In the genomic region with DNA sequence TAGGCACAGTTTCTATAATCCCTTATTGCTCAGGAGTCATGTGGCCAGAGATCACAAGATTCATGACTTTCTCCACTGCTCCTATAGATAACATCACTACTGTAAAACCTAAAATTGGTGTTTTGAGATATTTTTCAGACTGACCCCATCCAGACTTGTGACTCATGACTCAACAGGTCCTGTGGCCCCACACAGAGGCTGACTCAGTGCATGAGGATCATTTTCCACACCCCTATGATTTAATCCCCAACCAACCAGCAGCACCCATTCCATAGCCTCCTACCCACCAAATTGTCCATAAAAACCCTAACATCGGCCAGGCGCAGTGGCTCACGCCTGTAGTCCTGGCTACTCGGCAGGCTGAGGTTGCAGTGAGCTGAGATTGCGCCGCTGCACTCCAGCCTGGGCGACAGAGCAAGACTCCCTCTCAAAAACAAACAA, we compare ENCODE assay signal across 1 cellular context.
TF ChIP-seq lines count a peak whose summit lies in the region.

No MANE protein-coding gene starts in this region.

TF ChIP-seq in K562, 482 proteins besides CTCF, POLR2A, EP300 and RAD21 (continued from another document):
- TF ChIP-seq, protein P1, sequence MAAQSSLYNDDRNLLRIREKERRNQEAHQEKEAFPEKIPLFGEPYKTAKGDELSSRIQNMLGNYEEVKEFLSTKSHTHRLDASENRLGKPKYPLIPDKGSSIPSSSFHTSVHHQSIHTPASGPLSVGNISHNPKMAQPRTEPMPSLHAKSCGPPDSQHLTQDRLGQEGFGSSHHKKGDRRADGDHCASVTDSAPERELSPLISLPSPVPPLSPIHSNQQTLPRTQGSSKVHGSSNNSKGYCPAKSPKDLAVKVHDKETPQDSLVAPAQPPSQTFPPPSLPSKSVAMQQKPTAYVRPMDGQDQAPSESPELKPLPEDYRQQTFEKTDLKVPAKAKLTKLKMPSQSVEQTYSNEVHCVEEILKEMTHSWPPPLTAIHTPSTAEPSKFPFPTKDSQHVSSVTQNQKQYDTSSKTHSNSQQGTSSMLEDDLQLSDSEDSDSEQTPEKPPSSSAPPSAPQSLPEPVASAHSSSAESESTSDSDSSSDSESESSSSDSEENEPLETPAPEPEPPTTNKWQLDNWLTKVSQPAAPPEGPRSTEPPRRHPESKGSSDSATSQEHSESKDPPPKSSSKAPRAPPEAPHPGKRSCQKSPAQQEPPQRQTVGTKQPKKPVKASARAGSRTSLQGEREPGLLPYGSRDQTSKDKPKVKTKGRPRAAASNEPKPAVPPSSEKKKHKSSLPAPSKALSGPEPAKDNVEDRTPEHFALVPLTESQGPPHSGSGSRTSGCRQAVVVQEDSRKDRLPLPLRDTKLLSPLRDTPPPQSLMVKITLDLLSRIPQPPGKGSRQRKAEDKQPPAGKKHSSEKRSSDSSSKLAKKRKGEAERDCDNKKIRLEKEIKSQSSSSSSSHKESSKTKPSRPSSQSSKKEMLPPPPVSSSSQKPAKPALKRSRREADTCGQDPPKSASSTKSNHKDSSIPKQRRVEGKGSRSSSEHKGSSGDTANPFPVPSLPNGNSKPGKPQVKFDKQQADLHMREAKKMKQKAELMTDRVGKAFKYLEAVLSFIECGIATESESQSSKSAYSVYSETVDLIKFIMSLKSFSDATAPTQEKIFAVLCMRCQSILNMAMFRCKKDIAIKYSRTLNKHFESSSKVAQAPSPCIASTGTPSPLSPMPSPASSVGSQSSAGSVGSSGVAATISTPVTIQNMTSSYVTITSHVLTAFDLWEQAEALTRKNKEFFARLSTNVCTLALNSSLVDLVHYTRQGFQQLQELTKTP (IDR thresholded peaks at IDR 0.05; ENCODE audit: low read depth in 1 of 2, partially characterized antibody in 2 of 2) = peak; percentile 41 to 66
- TF ChIP-seq SETDB1 (IDR thresholded peaks at IDR 0.05; ENCODE audit: low read length) (no peak), SMARCA4 (IDR thresholded peaks at IDR 0.05) (peak; percentile 69; the same call in 1 of the 2 replicates), NR2F6 (CRISPR knock-in tag; IDR thresholded peaks at IDR 0.05) (no peak), TFAM (CRISPR knock-in tag; conservative IDR thresholded peaks at IDR 0.05) (no peak), ERF (CRISPR knock-in tag; IDR thresholded peaks at IDR 0.05) (no peak), HMG20B (CRISPR knock-in tag; IDR thresholded peaks at IDR 0.05) (no peak), ZBTB8A (IDR thresholded peaks at IDR 0.05; ENCODE audit: partially characterized antibody) (no peak), SIN3A (IDR thresholded peaks at IDR 0.05; ENCODE audit: borderline replicate concordance in 2 of 2, control insufficient read depth in 1 of 2, low read depth in 2 of 2, low read length in 2 of 2) (no peak), SMAD3 (CRISPR knock-in tag; conservative IDR thresholded peaks at IDR 0.05) (no peak), STAG1 (CRISPR knock-in tag; IDR thresholded peaks at IDR 0.05; ENCODE audit: borderline replicate concordance) (no peak), MAFG (tag; conservative IDR thresholded peaks at IDR 0.05) (peak; percentile 51; the same call in 1 of the 2 replicates), TEAD1 (CRISPR knock-in tag; IDR thresholded peaks at IDR 0.05) (no peak), ZSCAN29 (IDR thresholded peaks at IDR 0.05) (no peak), FOXP1 (CRISPR knock-in tag; IDR thresholded peaks at IDR 0.05) (no peak), SRSF7 (optimal IDR thresholded peaks at IDR 0.05; ENCODE audit: low read depth, low read length) (no peak), ETV5 (CRISPR knock-in tag; IDR thresholded peaks at IDR 0.05; ENCODE audit: low read depth) (no peak), CC2D1A (IDR thresholded peaks at IDR 0.05) (no peak), ZNF384 (IDR thresholded peaks at IDR 0.05; ENCODE audit: low read depth, low read length) (no peak), FOXA3 (CRISPR knock-in tag; conservative IDR thresholded peaks at IDR 0.05 in 1 of 2, IDR thresholded peaks at IDR 0.05 in 1 of 2) (no peak), EWSR1 (IDR thresholded peaks at IDR 0.05; ENCODE audit: borderline replicate concordance, low read depth, partially characterized antibody) (no peak), MED1 (CRISPR knock-in tag; IDR thresholded peaks at IDR 0.05; ENCODE audit: borderline replicate concordance) (no peak), SMARCE1 (IDR thresholded peaks at IDR 0.05) (peak; percentile 74), NCOA2 (IDR thresholded peaks at IDR 0.05; ENCODE audit: partially characterized antibody in 2 of 2) (peak in 1 of 2 experiments; percentile 28), ZKSCAN1 (IDR thresholded peaks at IDR 0.05; ENCODE audit: low read depth, low read length) (peak; percentile 87; the same call in 1 of the 2 replicates), ZKSCAN3 (CRISPR knock-in tag; IDR thresholded peaks at IDR 0.05) (no peak), PHF21A (IDR thresholded peaks at IDR 0.05; ENCODE audit: borderline replicate concordance, low read depth) (peak; percentile 71; the same call in 1 of the 2 replicates)
- TF ChIP-seq, protein P2, sequence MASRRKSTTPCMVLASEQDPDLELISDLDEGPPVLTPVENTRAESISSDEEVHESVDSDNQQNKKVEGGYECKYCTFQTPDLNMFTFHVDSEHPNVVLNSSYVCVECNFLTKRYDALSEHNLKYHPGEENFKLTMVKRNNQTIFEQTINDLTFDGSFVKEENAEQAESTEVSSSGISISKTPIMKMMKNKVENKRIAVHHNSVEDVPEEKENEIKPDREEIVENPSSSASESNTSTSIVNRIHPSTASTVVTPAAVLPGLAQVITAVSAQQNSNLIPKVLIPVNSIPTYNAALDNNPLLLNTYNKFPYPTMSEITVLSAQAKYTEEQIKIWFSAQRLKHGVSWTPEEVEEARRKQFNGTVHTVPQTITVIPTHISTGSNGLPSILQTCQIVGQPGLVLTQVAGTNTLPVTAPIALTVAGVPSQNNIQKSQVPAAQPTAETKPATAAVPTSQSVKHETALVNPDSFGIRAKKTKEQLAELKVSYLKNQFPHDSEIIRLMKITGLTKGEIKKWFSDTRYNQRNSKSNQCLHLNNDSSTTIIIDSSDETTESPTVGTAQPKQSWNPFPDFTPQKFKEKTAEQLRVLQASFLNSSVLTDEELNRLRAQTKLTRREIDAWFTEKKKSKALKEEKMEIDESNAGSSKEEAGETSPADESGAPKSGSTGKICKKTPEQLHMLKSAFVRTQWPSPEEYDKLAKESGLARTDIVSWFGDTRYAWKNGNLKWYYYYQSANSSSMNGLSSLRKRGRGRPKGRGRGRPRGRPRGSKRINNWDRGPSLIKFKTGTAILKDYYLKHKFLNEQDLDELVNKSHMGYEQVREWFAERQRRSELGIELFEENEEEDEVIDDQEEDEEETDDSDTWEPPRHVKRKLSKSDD (conservative IDR thresholded peaks at IDR 0.05; ENCODE audit: low read length) = no peak
- TF ChIP-seq, protein P3, sequence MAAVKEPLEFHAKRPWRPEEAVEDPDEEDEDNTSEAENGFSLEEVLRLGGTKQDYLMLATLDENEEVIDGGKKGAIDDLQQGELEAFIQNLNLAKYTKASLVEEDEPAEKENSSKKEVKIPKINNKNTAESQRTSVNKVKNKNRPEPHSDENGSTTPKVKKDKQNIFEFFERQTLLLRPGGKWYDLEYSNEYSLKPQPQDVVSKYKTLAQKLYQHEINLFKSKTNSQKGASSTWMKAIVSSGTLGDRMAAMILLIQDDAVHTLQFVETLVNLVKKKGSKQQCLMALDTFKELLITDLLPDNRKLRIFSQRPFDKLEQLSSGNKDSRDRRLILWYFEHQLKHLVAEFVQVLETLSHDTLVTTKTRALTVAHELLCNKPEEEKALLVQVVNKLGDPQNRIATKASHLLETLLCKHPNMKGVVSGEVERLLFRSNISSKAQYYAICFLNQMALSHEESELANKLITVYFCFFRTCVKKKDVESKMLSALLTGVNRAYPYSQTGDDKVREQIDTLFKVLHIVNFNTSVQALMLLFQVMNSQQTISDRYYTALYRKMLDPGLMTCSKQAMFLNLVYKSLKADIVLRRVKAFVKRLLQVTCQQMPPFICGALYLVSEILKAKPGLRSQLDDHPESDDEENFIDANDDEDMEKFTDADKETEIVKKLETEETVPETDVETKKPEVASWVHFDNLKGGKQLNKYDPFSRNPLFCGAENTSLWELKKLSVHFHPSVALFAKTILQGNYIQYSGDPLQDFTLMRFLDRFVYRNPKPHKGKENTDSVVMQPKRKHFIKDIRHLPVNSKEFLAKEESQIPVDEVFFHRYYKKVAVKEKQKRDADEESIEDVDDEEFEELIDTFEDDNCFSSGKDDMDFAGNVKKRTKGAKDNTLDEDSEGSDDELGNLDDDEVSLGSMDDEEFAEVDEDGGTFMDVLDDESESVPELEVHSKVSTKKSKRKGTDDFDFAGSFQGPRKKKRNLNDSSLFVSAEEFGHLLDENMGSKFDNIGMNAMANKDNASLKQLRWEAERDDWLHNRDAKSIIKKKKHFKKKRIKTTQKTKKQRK (IDR thresholded peaks at IDR 0.05; ENCODE audit: borderline replicate concordance, low read depth, low read length) = no peak
- TF ChIP-seq, protein P4, sequence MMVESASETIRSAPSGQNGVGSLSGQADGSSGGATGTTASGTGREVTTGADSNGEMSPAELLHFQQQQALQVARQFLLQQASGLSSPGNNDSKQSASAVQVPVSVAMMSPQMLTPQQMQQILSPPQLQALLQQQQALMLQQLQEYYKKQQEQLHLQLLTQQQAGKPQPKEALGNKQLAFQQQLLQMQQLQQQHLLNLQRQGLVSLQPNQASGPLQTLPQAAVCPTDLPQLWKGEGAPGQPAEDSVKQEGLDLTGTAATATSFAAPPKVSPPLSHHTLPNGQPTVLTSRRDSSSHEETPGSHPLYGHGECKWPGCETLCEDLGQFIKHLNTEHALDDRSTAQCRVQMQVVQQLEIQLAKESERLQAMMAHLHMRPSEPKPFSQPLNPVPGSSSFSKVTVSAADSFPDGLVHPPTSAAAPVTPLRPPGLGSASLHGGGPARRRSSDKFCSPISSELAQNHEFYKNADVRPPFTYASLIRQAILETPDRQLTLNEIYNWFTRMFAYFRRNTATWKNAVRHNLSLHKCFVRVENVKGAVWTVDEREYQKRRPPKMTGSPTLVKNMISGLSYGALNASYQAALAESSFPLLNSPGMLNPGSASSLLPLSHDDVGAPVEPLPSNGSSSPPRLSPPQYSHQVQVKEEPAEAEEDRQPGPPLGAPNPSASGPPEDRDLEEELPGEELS (CRISPR knock-in tag; IDR thresholded peaks at IDR 0.05; ENCODE audit: borderline replicate concordance) = no peak
- TF ChIP-seq, protein P5, sequence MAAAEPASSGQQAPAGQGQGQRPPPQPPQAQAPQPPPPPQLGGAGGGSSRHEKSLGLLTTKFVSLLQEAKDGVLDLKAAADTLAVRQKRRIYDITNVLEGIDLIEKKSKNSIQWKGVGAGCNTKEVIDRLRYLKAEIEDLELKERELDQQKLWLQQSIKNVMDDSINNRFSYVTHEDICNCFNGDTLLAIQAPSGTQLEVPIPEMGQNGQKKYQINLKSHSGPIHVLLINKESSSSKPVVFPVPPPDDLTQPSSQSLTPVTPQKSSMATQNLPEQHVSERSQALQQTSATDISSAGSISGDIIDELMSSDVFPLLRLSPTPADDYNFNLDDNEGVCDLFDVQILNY (CRISPR knock-in tag; IDR thresholded peaks at IDR 0.05) = no peak
- TF ChIP-seq, protein P6, sequence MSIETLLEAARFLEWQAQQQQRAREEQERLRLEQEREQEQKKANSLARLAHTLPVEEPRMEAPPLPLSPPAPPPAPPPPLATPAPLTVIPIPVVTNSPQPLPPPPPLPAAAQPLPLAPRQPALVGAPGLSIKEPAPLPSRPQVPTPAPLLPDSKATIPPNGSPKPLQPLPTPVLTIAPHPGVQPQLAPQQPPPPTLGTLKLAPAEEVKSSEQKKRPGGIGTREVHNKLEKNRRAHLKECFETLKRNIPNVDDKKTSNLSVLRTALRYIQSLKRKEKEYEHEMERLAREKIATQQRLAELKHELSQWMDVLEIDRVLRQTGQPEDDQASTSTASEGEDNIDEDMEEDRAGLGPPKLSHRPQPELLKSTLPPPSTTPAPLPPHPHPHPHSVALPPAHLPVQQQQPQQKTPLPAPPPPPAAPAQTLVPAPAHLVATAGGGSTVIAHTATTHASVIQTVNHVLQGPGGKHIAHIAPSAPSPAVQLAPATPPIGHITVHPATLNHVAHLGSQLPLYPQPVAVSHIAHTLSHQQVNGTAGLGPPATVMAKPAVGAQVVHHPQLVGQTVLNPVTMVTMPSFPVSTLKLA (conservative IDR thresholded peaks at IDR 0.05) = 0 out of 4 replicates have a peak, but pooled peaks of 1 of the 2 experiments have one; percentile 25
- TF ChIP-seq, protein P7, sequence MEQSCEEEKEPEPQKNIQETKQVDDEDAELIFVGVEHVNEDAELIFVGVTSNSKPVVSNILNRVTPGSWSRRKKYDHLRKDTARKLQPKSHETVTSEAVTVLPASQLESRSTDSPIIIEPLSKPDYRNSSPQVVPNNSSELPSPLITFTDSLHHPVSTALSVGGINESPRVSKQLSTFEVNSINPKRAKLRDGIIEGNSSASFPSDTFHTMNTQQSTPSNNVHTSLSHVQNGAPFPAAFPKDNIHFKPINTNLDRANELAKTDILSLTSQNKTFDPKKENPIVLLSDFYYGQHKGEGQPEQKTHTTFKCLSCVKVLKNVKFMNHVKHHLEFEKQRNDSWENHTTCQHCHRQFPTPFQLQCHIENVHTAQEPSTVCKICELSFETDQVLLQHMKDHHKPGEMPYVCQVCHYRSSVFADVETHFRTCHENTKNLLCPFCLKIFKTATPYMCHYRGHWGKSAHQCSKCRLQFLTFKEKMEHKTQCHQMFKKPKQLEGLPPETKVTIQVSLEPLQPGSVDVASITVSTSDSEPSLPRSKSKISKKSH (CRISPR knock-in tag; IDR thresholded peaks at IDR 0.05) = no peak
- TF ChIP-seq, protein P8, sequence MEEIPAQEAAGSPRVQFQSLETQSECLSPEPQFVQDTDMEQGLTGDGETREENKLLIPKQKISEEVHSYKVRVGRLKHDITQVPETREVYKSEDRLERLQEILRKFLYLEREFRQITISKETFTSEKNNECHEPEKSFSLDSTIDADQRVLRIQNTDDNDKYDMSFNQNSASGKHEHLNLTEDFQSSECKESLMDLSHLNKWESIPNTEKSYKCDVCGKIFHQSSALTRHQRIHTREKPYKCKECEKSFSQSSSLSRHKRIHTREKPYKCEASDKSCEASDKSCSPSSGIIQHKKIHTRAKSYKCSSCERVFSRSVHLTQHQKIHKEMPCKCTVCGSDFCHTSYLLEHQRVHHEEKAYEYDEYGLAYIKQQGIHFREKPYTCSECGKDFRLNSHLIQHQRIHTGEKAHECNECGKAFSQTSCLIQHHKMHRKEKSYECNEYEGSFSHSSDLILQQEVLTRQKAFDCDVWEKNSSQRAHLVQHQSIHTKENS (CRISPR knock-in tag; IDR thresholded peaks at IDR 0.05) = no peak
- TF ChIP-seq, protein P9, sequence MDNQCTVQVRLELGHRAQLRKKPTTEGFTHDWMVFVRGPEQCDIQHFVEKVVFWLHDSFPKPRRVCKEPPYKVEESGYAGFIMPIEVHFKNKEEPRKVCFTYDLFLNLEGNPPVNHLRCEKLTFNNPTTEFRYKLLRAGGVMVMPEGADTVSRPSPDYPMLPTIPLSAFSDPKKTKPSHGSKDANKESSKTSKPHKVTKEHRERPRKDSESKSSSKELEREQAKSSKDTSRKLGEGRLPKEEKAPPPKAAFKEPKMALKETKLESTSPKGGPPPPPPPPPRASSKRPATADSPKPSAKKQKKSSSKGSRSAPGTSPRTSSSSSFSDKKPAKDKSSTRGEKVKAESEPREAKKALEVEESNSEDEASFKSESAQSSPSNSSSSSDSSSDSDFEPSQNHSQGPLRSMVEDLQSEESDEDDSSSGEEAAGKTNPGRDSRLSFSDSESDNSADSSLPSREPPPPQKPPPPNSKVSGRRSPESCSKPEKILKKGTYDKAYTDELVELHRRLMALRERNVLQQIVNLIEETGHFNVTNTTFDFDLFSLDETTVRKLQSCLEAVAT (IDR thresholded peaks at IDR 0.05) = peak in 1 of 2 experiments; percentile 80; a peak in 2 of 4 replicates
